16 cellular contexts compared by ENCODE assay signal in the genomic region with DNA sequence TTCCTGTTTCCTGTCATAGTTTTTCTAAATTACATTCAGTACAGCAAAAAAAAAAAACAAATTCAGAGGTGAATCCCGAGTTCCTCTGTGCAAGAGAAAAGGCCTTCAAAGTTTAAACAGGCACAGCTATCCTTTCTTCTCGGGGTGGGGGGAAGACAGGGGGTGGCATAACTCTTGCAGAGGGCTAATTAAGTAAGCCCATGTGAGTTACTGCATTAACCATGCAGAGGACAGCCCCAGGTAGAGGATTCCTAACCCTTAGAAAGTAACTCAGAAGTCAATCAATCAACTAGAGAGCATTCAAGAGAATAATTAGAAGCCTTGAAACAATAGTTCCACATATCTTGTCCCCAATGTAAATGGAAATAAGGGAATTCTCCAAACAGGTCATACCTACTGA.
DNase-seq lines count a peak whose midpoint lies in the region; ATAC-seq and TF ChIP-seq lines count a peak whose summit lies in the region.
"Had no signal": no experiment of that assay in that cellular context is flagged by ENCODE, and none has a peak within 500 bp of the region (broad histone marks: within the 10 kb centered on the region; RNA-seq: fewer than 3 reads in every experiment).

No MANE protein-coding gene starts in this region.

- H3K27me3 ChIP-seq in BLaER1, result no peaks in the 10 kb centered on the region
- no peaks in the 10 kb centered on the region for H3K27me3 ChIP-seq in H7 (ENCODE audit: control insufficient read depth, insufficient read depth, low read length)
- no peaks in the 10 kb centered on the region for H3K27me3 ChIP-seq in mesendoderm (ENCODE audit: insufficient read depth, low read length, poor library complexity)
- no peaks in the 10 kb centered on the region for H3K27me3 ChIP-seq in smooth muscle cell (ENCODE audit: low read depth)

- H3K23ac ChIP-seq in mesendoderm (ENCODE audit: low read length), result no peak overlapping the region

- no peak overlapping the region for H3K56ac ChIP-seq in mesendoderm (ENCODE audit: low read length)

- peaks cover 8% of the 10 kb centered on the region for H3K27me3 Mint-ChIP-seq in stimulated activated naive CD8-positive, alpha-beta T cell treated with anti-CD3 and anti-CD28 coated beads, Interleukin-15, amount 100 ng/mL, for 72 hours

- H3K9me3 ChIP-seq in BLaER1 (no peaks in the 10 kb centered on the region), smooth muscle cell (replicated peaks; ENCODE audit: low read depth) (no peaks in the 10 kb centered on the region)
- H3K9me3 ChIP-seq: A549 had no signal

- peaks cover 5% of the 10 kb centered on the region for H3F3A ChIP-seq in smooth muscle cell (ENCODE audit: low read depth)

- no peak overlapping the region for H2BK15ac ChIP-seq in mesendoderm (replicated peaks; ENCODE audit: low read depth)

- no peaks in the 10 kb centered on the region for H3K79me2 ChIP-seq in mesendoderm (ENCODE audit: control insufficient read depth, insufficient read depth, low read length)
- H3K79me2 ChIP-seq in smooth muscle cell (ENCODE audit: low read depth), result no peaks in the 10 kb centered on the region

- TF ChIP-seq CTCF in smooth muscle cell (IDR thresholded peaks at IDR 0.05; ENCODE audit: borderline replicate concordance, insufficient read depth, poor library complexity, severe bottlenecking), result no peak

- WGBS in mesendoderm (ENCODE audit: extremely low coverage, insufficient coverage, low lambda C conversion rate), result no CpG with 5 or more reads among the region's 2 CpGs
- WGBS in smooth muscle cell (ENCODE audit: low lambda C conversion rate), result 32% methylated on average over 2 of the region's 2 CpGs

- H3K36me3 ChIP-seq in BLaER1 (no peaks in the 10 kb centered on the region), H7 (replicated peaks; ENCODE audit: control insufficient read depth, insufficient read depth, low read length) (no peaks in the 10 kb centered on the region), mesendoderm (ENCODE audit: control insufficient read depth, insufficient read depth, low read length) (no peaks in the 10 kb centered on the region), smooth muscle cell (ENCODE audit: low read depth) (no peaks in the 10 kb centered on the region)

- H2BK120ac ChIP-seq in mesendoderm (ENCODE audit: low read depth, low read length), result no peak overlapping the region

- no peak overlapping the region for H3K18ac ChIP-seq in mesendoderm (ENCODE audit: low read length)

- H3K4me2 ChIP-seq in BLaER1, result peak overlapping the region; percentile 37
- no peak overlapping the region for H3K4me2 ChIP-seq in mesendoderm (ENCODE audit: low read length)
- peak overlapping the region; percentile 71 for H3K4me2 ChIP-seq in smooth muscle cell
- H3K4me2 ChIP-seq: A549, KMS-11 had no signal

- no peak overlapping the region for H3K27ac ChIP-seq in BLaER1
- H3K27ac ChIP-seq in mesendoderm (ENCODE audit: low read depth, low read length), result no peak overlapping the region
- no peak overlapping the region for H3K27ac ChIP-seq in smooth muscle cell (ENCODE audit: low read depth)
- H3K27ac ChIP-seq: 22Rv1, A549, KMS-11 had no signal

- H3K9me3 Mint-ChIP-seq in stimulated activated naive CD8-positive, alpha-beta T cell treated with anti-CD3 and anti-CD28 coated beads, Interleukin-15, amount 100 ng/mL, for 72 hours, result no peaks in the 10 kb centered on the region
- H3K9me3 Mint-ChIP-seq: CD8-positive, alpha-beta T cell had no signal

- no peak overlapping the region for H3K27ac Mint-ChIP-seq in stimulated activated naive CD8-positive, alpha-beta T cell treated with anti-CD3 and anti-CD28 coated beads, Interleukin-15, amount 100 ng/mL, for 72 hours
- H3K27ac Mint-ChIP-seq: CD8-positive, alpha-beta T cell had no signal

- H3K4me3 ChIP-seq in BLaER1 (no peak overlapping the region), H7 (ENCODE audit: insufficient read depth, low read depth, low read length) (no peak overlapping the region), mesendoderm (ENCODE audit: low read length) (no peak overlapping the region), smooth muscle cell (no peak overlapping the region)
- H3K4me3 ChIP-seq: A549, GM12878 had no signal

- no peak overlapping the region for H3K4ac ChIP-seq in mesendoderm (ENCODE audit: low read depth, low read length)

- ATAC-seq in HG02642 (IDR thresholded peaks at IDR 0.05; ENCODE audit: poor library complexity, unreplicated experiment) (no peak), GM19463 (IDR thresholded peaks at IDR 0.05; ENCODE audit: unreplicated experiment) (no peak)
- no peak for ATAC-seq in stimulated activated naive CD8-positive, alpha-beta T cell treated with anti-CD3 and anti-CD28 coated beads, Interleukin-15, amount 100 ng/mL, for 72 hours
- ATAC-seq: A549; CD8-positive, alpha-beta T cell; GM12878; HCT116 had no signal

- H3K9ac ChIP-seq in BLaER1, result no peak overlapping the region
- no peak overlapping the region for H3K9ac ChIP-seq in mesendoderm (ENCODE audit: low read length)
- H3K9ac ChIP-seq in smooth muscle cell (ENCODE audit: low read depth), result no peak overlapping the region
- H3K9ac ChIP-seq: KMS-11 had no signal

- no peaks in the 10 kb centered on the region for H3K4me1 Mint-ChIP-seq in stimulated activated naive CD8-positive, alpha-beta T cell treated with anti-CD3 and anti-CD28 coated beads, Interleukin-15, amount 100 ng/mL, for 72 hours

- no peak overlapping the region for H2AK5ac ChIP-seq in mesendoderm (ENCODE audit: low read length)

- no peaks in the 10 kb centered on the region for H3K79me1 ChIP-seq in mesendoderm (ENCODE audit: low read length)

- no peak overlapping the region for H3K4me3 Mint-ChIP-seq in stimulated activated naive CD8-positive, alpha-beta T cell treated with anti-CD3 and anti-CD28 coated beads, Interleukin-15, amount 100 ng/mL, for 72 hours
- H3K4me3 Mint-ChIP-seq: CD8-positive, alpha-beta T cell had no signal

- H4K8ac ChIP-seq in mesendoderm (ENCODE audit: low read depth, low read length), result no peak overlapping the region

- no peaks in the 10 kb centered on the region for H4K20me1 ChIP-seq in BLaER1
- H4K20me1 ChIP-seq in smooth muscle cell (ENCODE audit: low read depth), result peaks cover 23% of the 10 kb centered on the region

- H2BK5ac ChIP-seq in mesendoderm (ENCODE audit: low read length), result no peak overlapping the region

- H3K4me1 ChIP-seq in BLaER1 (peaks cover 12% of the 10 kb centered on the region), mesendoderm (ENCODE audit: control insufficient read depth, low read depth, low read length) (no peaks in the 10 kb centered on the region), smooth muscle cell (ENCODE audit: low read depth) (peaks cover 24% of the 10 kb centered on the region)
- H3K4me1 ChIP-seq: A549 had no signal

- no peak overlapping the region for H4K5ac ChIP-seq in mesendoderm (ENCODE audit: low read length)

- H2AFZ ChIP-seq in smooth muscle cell (ENCODE audit: low read depth), result no peak overlapping the region

- DNase-seq in H7 (peak; percentile 13), mesendoderm (peak; percentile 6), smooth muscle cell (lab: John Stamatoyannopoulos, UW; ENCODE audit: unreplicated experiment) (no peak)
- DNase-seq in stimulated activated naive CD8-positive, alpha-beta T cell treated with anti-CD3 and anti-CD28 coated beads, Interleukin-15, amount 100 ng/mL, for 72 hours, result no peak
- DNase-seq: AML-193; Calu3; CD8-positive, alpha-beta T cell; DMS79 treated with DMSO at 0.1 percent for 48 hours had no signal

Comparison
In these comparisons a context has a peak if more than half of its experiments do, and no peak if none do; other contexts are left out.
1. DNase-seq: peak in H7 (single experiment) and mesendoderm (single experiment); none in smooth muscle cell (single experiment) and stimulated activated naive CD8-positive, alpha-beta T cell treated with anti-CD3 and anti-CD28 coated beads, Interleukin-15, amount 100 ng/mL, for 72 hours (0 of 2).